Comparison of ENCODE assay signal across 8 cellular contexts in genomic region chr6:31546962-31547726, GRCh38. TPM values are rescaled to one million over a fixed set of nuclear protein-coding genes. Genes with fewer than 3 reads are reported as not detected.
DNase-seq lines count a peak whose midpoint lies in the region; ATAC-seq and TF ChIP-seq lines count a peak whose summit lies in the region.

A gene with protein sequence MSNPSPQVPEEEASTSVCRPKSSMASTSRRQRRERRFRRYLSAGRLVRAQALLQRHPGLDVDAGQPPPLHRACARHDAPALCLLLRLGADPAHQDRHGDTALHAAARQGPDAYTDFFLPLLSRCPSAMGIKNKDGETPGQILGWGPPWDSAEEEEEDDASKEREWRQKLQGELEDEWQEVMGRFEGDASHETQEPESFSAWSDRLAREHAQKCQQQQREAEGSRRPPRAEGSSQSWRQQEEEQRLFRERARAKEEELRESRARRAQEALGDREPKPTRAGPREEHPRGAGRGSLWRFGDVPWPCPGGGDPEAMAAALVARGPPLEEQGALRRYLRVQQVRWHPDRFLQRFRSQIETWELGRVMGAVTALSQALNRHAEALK (plus strand): TSS chr6:31547608. CDS start chr6:31547695, 87 bp downstream.

- CTCF ChIA-PET in T-cell (lab: Charles Lee) = interaction anchor here in 1 of 2 donors (0.6 to 7.0 kb wide), 5 partner anchors 33 to 260 kb away, joined by 3 to 244 read pairs (median 8); partner anchors contain the start of genes LTB and NCR3

- no peaks in the 10 kb centered on the region for H3K27me3 ChIP-seq in adipocyte (replicated peaks; ENCODE audit: control insufficient read depth, insufficient read depth, low read length)
- no peaks in the 10 kb centered on the region for H3K27me3 ChIP-seq in cardiac muscle cell
- no peaks in the 10 kb centered on the region for H3K27me3 ChIP-seq in parathyroid adenoma (ENCODE audit: control insufficient read depth, insufficient read depth, low read length)
- H3K27me3 ChIP-seq in tibial artery = no peaks in the 10 kb centered on the region

- H3K36me3 ChIP-seq in adipocyte (ENCODE audit: control insufficient read depth, insufficient read depth, low read length, severe bottlenecking) = peaks cover 23% of the 10 kb centered on the region
- H3K36me3 ChIP-seq in cardiac muscle cell = peaks cover 12% of the 10 kb centered on the region
- no peaks in the 10 kb centered on the region for H3K36me3 ChIP-seq in parathyroid adenoma (ENCODE audit: control insufficient read depth, insufficient read depth, low read length)
- peaks cover 7 to 28% (median 20%) of the 10 kb centered on the region in 3 donors for H3K36me3 ChIP-seq in tibial artery

- H3K4me3 ChIP-seq in adipocyte (ENCODE audit: low read length) (peak within 1 kb of the TSS; percentile 84), cardiac muscle cell (peak within 1 kb of the TSS; percentile 56), parathyroid adenoma (ENCODE audit: low read depth, low read length) (peak within 1 kb of the TSS; percentile 88), tibial artery (peak within 1 kb of the TSS; percentile 46 to 54)

- DNase-seq in GF-D8 (lab: John Stamatoyannopoulos, UW) (peak; percentile 97), NCI-H1436 (lab: John Stamatoyannopoulos, UW) (peak; percentile 99), T-cell (peak; percentile 69 to 91 (median 86)), adipocyte (ENCODE audit: low read depth) (peak; percentile 99), cardiac muscle cell (ENCODE audit: low read depth in 1 of 2, low spot score in 1 of 2) (peak; percentile 94 to 99), tibial artery (peak; percentile 98 to 99)

- peak within 1 kb of the TSS; percentile 77 for H2AFZ ChIP-seq in parathyroid adenoma

- POLR2A ChIA-PET in T-cell (lab: Charles Lee) = interaction anchor here (0.6 to 1.0 kb wide), 4 partner anchors 27 to 933 kb away, joined by 3 to 11 read pairs (median 6); partner anchors contain the start of gene NEU1 (in 1 of the 2)

- H3K9me3 Mint-ChIP-seq in T-cell = no peaks in the 10 kb centered on the region

- no peaks in the 10 kb centered on the region for H3K36me3 Mint-ChIP-seq in T-cell

- H3K27ac ChIP-seq in cardiac muscle cell (peak within 1 kb of the TSS; percentile 54), parathyroid adenoma (peak within 1 kb of the TSS; percentile 80), tibial artery (peak within 1 kb of the TSS; percentile 72 to 74)

- H3K9me3 ChIP-seq in adipocyte (ENCODE audit: control insufficient read depth, low read length) (no peaks in the 10 kb centered on the region), cardiac muscle cell (ENCODE audit: low read depth) (no peaks in the 10 kb centered on the region), parathyroid adenoma (ENCODE audit: control insufficient read depth, low read length) (no peaks in the 10 kb centered on the region), tibial artery (no peaks in the 10 kb centered on the region)

- H3K4me3 Mint-ChIP-seq in T-cell = peak within 1 kb of the TSS; percentile 84 to 88 (median 88)

- H3K4me1 ChIP-seq in adipocyte (ENCODE audit: control insufficient read depth, insufficient read depth, low read length) (peaks cover 13% of the 10 kb centered on the region), cardiac muscle cell (ENCODE audit: low read depth) (peaks cover 10% of the 10 kb centered on the region), parathyroid adenoma (peaks cover 15% of the 10 kb centered on the region), tibial artery (peaks cover 0 to 42% (median 24%) of the 10 kb centered on the region in 4 donors)

- intact Hi-C loops in tibial artery (cut with DNase I; ENCODE audit: low total_unique reads) = loop anchor here (2.0 kb wide), 1 partner anchor 52 kb away; no protein-coding TSS in a partner anchor

- peak within 1 kb of the TSS; percentile 92 for H3K4me2 ChIP-seq in parathyroid adenoma (ENCODE audit: low read length)

- no peaks in the 10 kb centered on the region for H3K27me3 Mint-ChIP-seq in T-cell

- H3K27ac Mint-ChIP-seq in T-cell = peak within 1 kb of the TSS; percentile 88 to 92

- peaks cover 39 to 45% (median 41%) of the 10 kb centered on the region in 3 donors for H3K4me1 Mint-ChIP-seq in T-cell

- peaks cover 21% of the 10 kb centered on the region for H3K79me2 ChIP-seq in parathyroid adenoma

- peak; percentile 69 for ATAC-seq in HG02623 (IDR thresholded peaks at IDR 0.05; ENCODE audit: unreplicated experiment)
- peak; percentile 85 to 90 (median 88) for ATAC-seq in T-cell (replicated peaks in 1 of 4)

- peak within 1 kb of the TSS; percentile 91 for H3K9ac ChIP-seq in adipocyte (ENCODE audit: low read length)
- H3K9ac ChIP-seq in parathyroid adenoma = no peak within 1 kb of the TSS

- no peak for TF ChIP-seq CTCF in cardiac muscle cell (IDR thresholded peaks at IDR 0.05; ENCODE audit: low read depth, low read length)
- TF ChIP-seq CTCF in parathyroid adenoma (IDR thresholded peaks at IDR 0.05) = no peak
- peak in 1 of 2 experiments; percentile 3 for TF ChIP-seq CTCF in tibial artery (IDR thresholded peaks at IDR 0.05)

RNA-seq across cellular contexts. Expression of the gene that starts here (rescaled TPM):
- 10 to 100 TPM in 3 of 5 donors, 1 to 10 TPM in 2; 6.9 to 17.1 (median 11.6) TPM for total RNA-seq in T-cell
- total RNA-seq in cardiac muscle cell = 43.6 and 51.2 TPM in 2 replicates
- polyA plus RNA-seq in cardiac muscle cell = 38.4 and 47.1 TPM in 2 replicates

Comparison
In these comparisons a context has a peak if more than half of its experiments do, and no peak if none do; other contexts are left out.
1. Peak in every context shown above with its lines: DNase-seq, ATAC-seq, H3K4me3 ChIP-seq and H3K27ac ChIP-seq.